ENCODE assay signal across 1 cellular context in the genomic region with DNA sequence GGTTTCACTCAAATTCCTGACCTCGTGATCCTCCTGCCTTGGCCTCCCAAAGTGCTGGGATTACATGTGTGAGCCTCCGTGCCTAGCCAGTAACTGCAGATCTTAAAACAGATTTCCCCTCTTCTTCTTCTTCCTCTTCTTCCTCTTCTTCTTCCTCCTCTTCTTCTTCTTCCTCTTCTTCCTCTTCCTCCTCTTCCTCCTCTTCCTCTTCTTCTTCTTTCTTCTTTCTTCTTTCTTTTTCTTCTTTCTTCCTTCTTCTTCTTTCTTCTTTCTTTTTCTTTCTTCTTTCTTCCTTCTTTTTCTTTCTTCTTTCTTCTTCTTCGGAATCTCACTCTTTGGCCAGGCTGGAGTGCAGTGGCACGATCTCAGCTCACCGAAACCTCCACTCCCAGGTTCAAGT.
TF ChIP-seq lines count a peak whose summit lies in the region.

No MANE protein-coding gene starts in this region.

TF ChIP-seq in K562, 482 proteins besides CTCF, POLR2A, EP300 and RAD21 (continued from another document):
- TF ChIP-seq FOS (IDR thresholded peaks at IDR 0.05; ENCODE audit: extremely low read depth, insufficient read length) (no peak), ZNF165 (CRISPR knock-in tag; IDR thresholded peaks at IDR 0.05; ENCODE audit: borderline replicate concordance) (no peak), PHB2 (IDR thresholded peaks at IDR 0.05; ENCODE audit: low read depth) (0 out of 2 replicates have a peak, but pooled peaks have one; percentile 35), EHMT2 (IDR thresholded peaks at IDR 0.05) (peak; percentile 57; the same call in 1 of the 2 replicates), MCM2 (IDR thresholded peaks at IDR 0.05; ENCODE audit: low read depth) (no peak), CEBPB (tag; IDR thresholded peaks at IDR 0.05) (no peak), PML (IDR thresholded peaks at IDR 0.05; ENCODE audit: low read length) (no peak), GATAD2A (IDR thresholded peaks at IDR 0.05) (peak; percentile 92; the same call in 1 of the 2 replicates), HDGF (IDR thresholded peaks at IDR 0.05) (peak; percentile 58; the same call in 1 of the 2 replicates), YBX1 (IDR thresholded peaks at IDR 0.05) (0 out of 2 replicates have a peak, but pooled peaks have one; percentile 12), ZNF766 (CRISPR knock-in tag; conservative IDR thresholded peaks at IDR 0.05) (no peak)
- TF ChIP-seq, protein P1, sequence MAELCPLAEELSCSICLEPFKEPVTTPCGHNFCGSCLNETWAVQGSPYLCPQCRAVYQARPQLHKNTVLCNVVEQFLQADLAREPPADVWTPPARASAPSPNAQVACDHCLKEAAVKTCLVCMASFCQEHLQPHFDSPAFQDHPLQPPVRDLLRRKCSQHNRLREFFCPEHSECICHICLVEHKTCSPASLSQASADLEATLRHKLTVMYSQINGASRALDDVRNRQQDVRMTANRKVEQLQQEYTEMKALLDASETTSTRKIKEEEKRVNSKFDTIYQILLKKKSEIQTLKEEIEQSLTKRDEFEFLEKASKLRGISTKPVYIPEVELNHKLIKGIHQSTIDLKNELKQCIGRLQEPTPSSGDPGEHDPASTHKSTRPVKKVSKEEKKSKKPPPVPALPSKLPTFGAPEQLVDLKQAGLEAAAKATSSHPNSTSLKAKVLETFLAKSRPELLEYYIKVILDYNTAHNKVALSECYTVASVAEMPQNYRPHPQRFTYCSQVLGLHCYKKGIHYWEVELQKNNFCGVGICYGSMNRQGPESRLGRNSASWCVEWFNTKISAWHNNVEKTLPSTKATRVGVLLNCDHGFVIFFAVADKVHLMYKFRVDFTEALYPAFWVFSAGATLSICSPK (IDR thresholded peaks at IDR 0.05; ENCODE audit: borderline replicate concordance), result peak; percentile 80; the same call in 1 of the 2 replicates
- TF ChIP-seq, protein P2, sequence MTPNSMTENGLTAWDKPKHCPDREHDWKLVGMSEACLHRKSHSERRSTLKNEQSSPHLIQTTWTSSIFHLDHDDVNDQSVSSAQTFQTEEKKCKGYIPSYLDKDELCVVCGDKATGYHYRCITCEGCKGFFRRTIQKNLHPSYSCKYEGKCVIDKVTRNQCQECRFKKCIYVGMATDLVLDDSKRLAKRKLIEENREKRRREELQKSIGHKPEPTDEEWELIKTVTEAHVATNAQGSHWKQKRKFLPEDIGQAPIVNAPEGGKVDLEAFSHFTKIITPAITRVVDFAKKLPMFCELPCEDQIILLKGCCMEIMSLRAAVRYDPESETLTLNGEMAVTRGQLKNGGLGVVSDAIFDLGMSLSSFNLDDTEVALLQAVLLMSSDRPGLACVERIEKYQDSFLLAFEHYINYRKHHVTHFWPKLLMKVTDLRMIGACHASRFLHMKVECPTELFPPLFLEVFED (CRISPR knock-in tag; conservative IDR thresholded peaks at IDR 0.05), result 0 out of 2 replicates have a peak, but pooled peaks have one; percentile 24
- TF ChIP-seq, protein P3, sequence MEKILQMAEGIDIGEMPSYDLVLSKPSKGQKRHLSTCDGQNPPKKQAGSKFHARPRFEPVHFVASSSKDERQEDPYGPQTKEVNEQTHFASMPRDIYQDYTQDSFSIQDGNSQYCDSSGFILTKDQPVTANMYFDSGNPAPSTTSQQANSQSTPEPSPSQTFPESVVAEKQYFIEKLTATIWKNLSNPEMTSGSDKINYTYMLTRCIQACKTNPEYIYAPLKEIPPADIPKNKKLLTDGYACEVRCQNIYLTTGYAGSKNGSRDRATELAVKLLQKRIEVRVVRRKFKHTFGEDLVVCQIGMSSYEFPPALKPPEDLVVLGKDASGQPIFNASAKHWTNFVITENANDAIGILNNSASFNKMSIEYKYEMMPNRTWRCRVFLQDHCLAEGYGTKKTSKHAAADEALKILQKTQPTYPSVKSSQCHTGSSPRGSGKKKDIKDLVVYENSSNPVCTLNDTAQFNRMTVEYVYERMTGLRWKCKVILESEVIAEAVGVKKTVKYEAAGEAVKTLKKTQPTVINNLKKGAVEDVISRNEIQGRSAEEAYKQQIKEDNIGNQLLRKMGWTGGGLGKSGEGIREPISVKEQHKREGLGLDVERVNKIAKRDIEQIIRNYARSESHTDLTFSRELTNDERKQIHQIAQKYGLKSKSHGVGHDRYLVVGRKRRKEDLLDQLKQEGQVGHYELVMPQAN (IDR thresholded peaks at IDR 0.05; ENCODE audit: borderline replicate concordance), result 0 out of 2 replicates have a peak, but pooled peaks have one; percentile 48
- TF ChIP-seq, protein P4, sequence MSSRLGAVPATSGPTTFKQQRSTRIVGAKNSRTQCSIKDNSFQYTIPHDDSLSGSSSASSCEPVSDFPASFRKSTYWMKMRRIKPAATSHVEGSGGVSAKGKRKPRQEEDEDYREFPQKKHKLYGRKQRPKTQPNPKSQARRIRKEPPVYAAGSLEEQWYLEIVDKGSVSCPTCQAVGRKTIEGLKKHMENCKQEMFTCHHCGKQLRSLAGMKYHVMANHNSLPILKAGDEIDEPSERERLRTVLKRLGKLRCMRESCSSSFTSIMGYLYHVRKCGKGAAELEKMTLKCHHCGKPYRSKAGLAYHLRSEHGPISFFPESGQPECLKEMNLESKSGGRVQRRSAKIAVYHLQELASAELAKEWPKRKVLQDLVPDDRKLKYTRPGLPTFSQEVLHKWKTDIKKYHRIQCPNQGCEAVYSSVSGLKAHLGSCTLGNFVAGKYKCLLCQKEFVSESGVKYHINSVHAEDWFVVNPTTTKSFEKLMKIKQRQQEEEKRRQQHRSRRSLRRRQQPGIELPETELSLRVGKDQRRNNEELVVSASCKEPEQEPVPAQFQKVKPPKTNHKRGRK (tag; IDR thresholded peaks at IDR 0.05), result peak; percentile 95
- TF ChIP-seq, protein P5, sequence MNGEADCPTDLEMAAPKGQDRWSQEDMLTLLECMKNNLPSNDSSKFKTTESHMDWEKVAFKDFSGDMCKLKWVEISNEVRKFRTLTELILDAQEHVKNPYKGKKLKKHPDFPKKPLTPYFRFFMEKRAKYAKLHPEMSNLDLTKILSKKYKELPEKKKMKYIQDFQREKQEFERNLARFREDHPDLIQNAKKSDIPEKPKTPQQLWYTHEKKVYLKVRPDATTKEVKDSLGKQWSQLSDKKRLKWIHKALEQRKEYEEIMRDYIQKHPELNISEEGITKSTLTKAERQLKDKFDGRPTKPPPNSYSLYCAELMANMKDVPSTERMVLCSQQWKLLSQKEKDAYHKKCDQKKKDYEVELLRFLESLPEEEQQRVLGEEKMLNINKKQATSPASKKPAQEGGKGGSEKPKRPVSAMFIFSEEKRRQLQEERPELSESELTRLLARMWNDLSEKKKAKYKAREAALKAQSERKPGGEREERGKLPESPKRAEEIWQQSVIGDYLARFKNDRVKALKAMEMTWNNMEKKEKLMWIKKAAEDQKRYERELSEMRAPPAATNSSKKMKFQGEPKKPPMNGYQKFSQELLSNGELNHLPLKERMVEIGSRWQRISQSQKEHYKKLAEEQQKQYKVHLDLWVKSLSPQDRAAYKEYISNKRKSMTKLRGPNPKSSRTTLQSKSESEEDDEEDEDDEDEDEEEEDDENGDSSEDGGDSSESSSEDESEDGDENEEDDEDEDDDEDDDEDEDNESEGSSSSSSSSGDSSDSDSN (IDR thresholded peaks at IDR 0.05; ENCODE audit: borderline replicate concordance in 1 of 2, low read depth in 2 of 2, low read length in 2 of 2), result no peak
TF ChIP-seq in K562: peak in this region for 36.
